ENCODE assay signal across 8 cellular contexts in the genomic region with DNA sequence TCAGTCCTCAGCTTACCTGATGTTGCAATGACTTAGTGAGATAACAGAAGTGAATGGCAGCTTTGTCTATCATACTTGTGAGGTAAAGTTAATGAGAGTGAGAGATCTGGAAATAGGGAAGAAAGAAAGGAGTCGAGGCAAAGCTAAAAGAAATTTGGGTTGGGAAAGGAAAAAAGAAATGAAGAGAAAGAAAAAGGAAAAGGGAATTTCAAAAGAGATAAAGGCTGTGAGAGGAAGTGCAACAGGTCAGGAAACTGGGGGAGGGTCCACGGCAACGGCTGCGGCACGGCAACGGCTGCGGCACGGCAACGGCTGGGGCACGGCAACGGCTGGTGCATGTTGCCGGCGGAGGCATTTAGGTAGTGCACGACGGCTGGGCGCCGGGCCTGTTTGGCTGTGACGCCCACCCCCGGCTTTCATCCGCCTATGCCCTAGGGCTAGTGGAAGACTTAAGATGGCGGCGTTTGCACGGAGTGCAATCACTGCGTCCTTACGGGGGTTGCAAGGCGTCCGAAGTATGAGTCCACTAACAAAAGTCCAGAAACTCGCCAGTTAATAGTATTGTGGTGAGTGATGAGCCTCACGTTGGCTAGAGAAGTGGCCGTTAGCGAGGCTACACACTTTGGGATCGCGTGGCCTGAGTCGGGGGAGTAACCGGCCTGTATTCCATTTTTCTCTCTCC.
A peak's percentile ranks its signal among the peaks of the same experiment; 100 is the strongest.
DNase-seq lines count a peak whose midpoint lies in the region; ATAC-seq and TF ChIP-seq lines count a peak whose summit lies in the region.

No MANE protein-coding gene starts in this region.

- H2AFZ ChIP-seq in fibroblast of lung (ENCODE audit: low read length): peak overlapping the region; percentile 95

- no peaks in the 10 kb centered on the region for H4K20me1 ChIP-seq in fibroblast of lung (ENCODE audit: control insufficient read depth, extremely low read depth, insufficient read depth, low read length)

- intact Hi-C loops in Panc1 (cut with micrococcal nuclease; ENCODE audit: unreplicated experiment): no loop called here

- H3K4me3 ChIP-seq in Panc1 (ENCODE audit: low read depth in 2 of 2, low read length in 2 of 2) (peak overlapping the region; percentile 93 to 96), fibroblast of lung (replicated peaks in 1 of 4; ENCODE audit: control extremely low read depth in 1 of 4, insufficient read depth in 1 of 4, low read depth in 3 of 4, low read length in 4 of 4) (peak overlapping the region; percentile 76 to 99 (median 97))

- H3K9me3 ChIP-seq in Panc1 (ENCODE audit: control insufficient read depth, insufficient read depth, low read depth, low read length): no peaks in the 10 kb centered on the region
- no peaks in the 10 kb centered on the region for H3K9me3 ChIP-seq in fibroblast of lung (ENCODE audit: control insufficient read depth, insufficient read depth, low read depth, low read length)

- no peaks in the 10 kb centered on the region for H3K9me3 Mint-ChIP-seq in naive B cell
- no peaks in the 10 kb centered on the region for H3K9me3 Mint-ChIP-seq in stimulated activated memory B cell treated with anti-CD40 and anti-IgM and Interleukin-4, amounts not matched to agents 10 μg/mL and 1 μg/mL and 100 μg/mL, for 72 hours

- POLR2A ChIA-PET in Panc1 (lab: Charles Lee): interaction anchor here (0.7 kb wide), 1 partner anchor 28 kb away, joined by 4 read pairs; no protein-coding TSS in a partner anchor

- H3K27ac Mint-ChIP-seq in naive B cell: peak overlapping the region; percentile 87 to 97 (median 89)
- H3K27ac Mint-ChIP-seq in stimulated activated memory B cell treated with anti-CD40 and anti-IgM and Interleukin-4, amounts not matched to agents 10 μg/mL and 1 μg/mL and 100 μg/mL, for 72 hours: peak overlapping the region; percentile 87

- peaks cover 32% of the 10 kb centered on the region for H3K79me2 ChIP-seq in fibroblast of lung (ENCODE audit: control insufficient read depth, insufficient read depth, low read length)

- BruUV-seq in Panc1 (replicated peaks; lab: Mats Ljungman, UMichigan): no TSS peak

- in situ Hi-C loops in KBM-7 (cut with MboI; ENCODE audit: low pct_unique_long_range_greater_than_20kb, low sequenced_read_pairs) (no loop called here), Panc1 (cut with HindIII; ENCODE audit: low pct_unique_long_range_greater_than_20kb, low sequenced_read_pairs) (no loop called here)

- H3K4me1 ChIP-seq in Panc1 (ENCODE audit: control insufficient read depth, insufficient read depth, low read length) (peaks cover 5% of the 10 kb centered on the region; the same call in 1 of the 2 replicates), fibroblast of lung (ENCODE audit: control insufficient read depth, extremely low read depth, insufficient read depth, low read length) (no peaks in the 10 kb centered on the region)

- DNase-seq in DMS79 (lab: John Stamatoyannopoulos, UW): peak; percentile 57
- DNase-seq in KBM-7: peak; percentile 97
- DNase-seq in Panc1 (ENCODE audit: low read depth, low spot score): peak; percentile 36
- DNase-seq in activated T-helper 1 cell treated with Interleukin-2 at 50 U/mL for 16 hours (ENCODE audit: low read depth): peak; percentile 85
- peak; percentile 86 to 92 for DNase-seq in fibroblast of lung (ENCODE audit: low read depth in 2 of 2)
- peak; percentile 87 for DNase-seq in naive B cell

- H3K27ac ChIP-seq in Panc1 (ENCODE audit: low read length) (peak overlapping the region; percentile 99), fibroblast of lung (ENCODE audit: insufficient read depth, low read length) (peak overlapping the region; percentile 96)

- peak overlapping the region; percentile 85 for H3K4me2 ChIP-seq in fibroblast of lung (ENCODE audit: extremely low read depth, insufficient read depth, low read length)

- H3K27me3 Mint-ChIP-seq in naive B cell: no peaks in the 10 kb centered on the region
- no peaks in the 10 kb centered on the region for H3K27me3 Mint-ChIP-seq in stimulated activated memory B cell treated with anti-CD40 and anti-IgM and Interleukin-4, amounts not matched to agents 10 μg/mL and 1 μg/mL and 100 μg/mL, for 72 hours

- H3K36me3 ChIP-seq in Panc1 (ENCODE audit: control insufficient read depth, insufficient read depth, low read length) (peaks cover 8% of the 10 kb centered on the region), fibroblast of lung (ENCODE audit: control insufficient read depth, insufficient read depth, low read length) (no peaks in the 10 kb centered on the region)

- peak overlapping the region; percentile 88 for H3K9ac ChIP-seq in fibroblast of lung (ENCODE audit: insufficient read depth, low read length)

- peaks cover 22 to 39% (median 25%) of the 10 kb centered on the region in 3 donors for H3K4me1 Mint-ChIP-seq in naive B cell
- H3K4me1 Mint-ChIP-seq in stimulated activated memory B cell treated with anti-CD40 and anti-IgM and Interleukin-4, amounts not matched to agents 10 μg/mL and 1 μg/mL and 100 μg/mL, for 72 hours: peaks cover 16% of the 10 kb centered on the region

- peak; percentile 97 for ATAC-seq in GM21723 (IDR thresholded peaks at IDR 0.05; ENCODE audit: unreplicated experiment)
- ATAC-seq in Panc1: peak; percentile 99
- peak; percentile 95 to 96 for ATAC-seq in naive B cell (ENCODE audit: low read depth in 2 of 2)
- ATAC-seq in stimulated activated memory B cell treated with anti-CD40 and anti-IgM and Interleukin-4, amounts not matched to agents 10 μg/mL and 1 μg/mL and 100 μg/mL, for 72 hours: peak; percentile 99

- peak overlapping the region; percentile 79 to 98 (median 91) for H3K4me3 Mint-ChIP-seq in naive B cell
- H3K4me3 Mint-ChIP-seq in stimulated activated memory B cell treated with anti-CD40 and anti-IgM and Interleukin-4, amounts not matched to agents 10 μg/mL and 1 μg/mL and 100 μg/mL, for 72 hours: peak overlapping the region; percentile 89

- H3K27me3 ChIP-seq in Panc1 (ENCODE audit: control insufficient read depth, insufficient read depth, low read length): no peaks in the 10 kb centered on the region
- no peaks in the 10 kb centered on the region for H3K27me3 ChIP-seq in fibroblast of lung (ENCODE audit: control insufficient read depth, insufficient read depth, low read length)

- H3K36me3 Mint-ChIP-seq in naive B cell: peaks cover 0 to 4% of the 10 kb centered on the region in 2 donors
- peaks cover 7% of the 10 kb centered on the region for H3K36me3 Mint-ChIP-seq in stimulated activated memory B cell treated with anti-CD40 and anti-IgM and Interleukin-4, amounts not matched to agents 10 μg/mL and 1 μg/mL and 100 μg/mL, for 72 hours

- CTCF ChIA-PET in Panc1 (lab: Charles Lee): no interaction called here

- no peak for TF ChIP-seq CTCF in Panc1 (IDR thresholded peaks at IDR 0.05)
- TF ChIP-seq CTCF in fibroblast of lung (conservative IDR thresholded peaks at IDR 0.05 in 1 of 2, IDR thresholded peaks at IDR 0.05 in 1 of 2; ENCODE audit: low read depth in 1 of 2, low read length in 2 of 2): no peak

Comparison
In these comparisons a context has a peak if more than half of its experiments do, and no peak if none do; other contexts are left out.
1. Peak in every context shown above with its lines: DNase-seq, ATAC-seq, H3K4me3 ChIP-seq and H3K27ac ChIP-seq.
2. DNase-seq: peak in every context shown above with its lines; median percentile 97 in KBM-7; 89 in fibroblast of lung; 87 in naive B cell; 85 in activated T-helper 1 cell treated with Interleukin-2 at 50 U/mL for 16 hours; 57 in DMS79; 36 in Panc1.